ENCODE assay signal across 9 cellular contexts in genomic region chr10:11175823-11176243, GRCh38.
DNase-seq lines count a peak whose midpoint lies in the region; ATAC-seq and TF ChIP-seq lines count a peak whose summit lies in the region.
"Had no signal": no experiment of that assay in that cellular context is flagged by ENCODE, and none has a peak within 500 bp of the region (broad histone marks: within the 10 kb centered on the region; RNA-seq: fewer than 3 reads in every experiment).

No MANE protein-coding gene starts in this region.

- H3K9me3 Mint-ChIP-seq in activated CD4-positive, alpha-beta memory T cell treated with anti-CD3 and anti-CD28 coated beads, Interleukin-2, amount 10 ng/mL, durations not matched to agents 7 days and 5 days, result no peaks in the 10 kb centered on the region

- H3K9me3 ChIP-seq in spleen, result no peaks in the 10 kb centered on the region
- H3K9me3 ChIP-seq in neuronal stem cell (replicated peaks in 1 of 2; ENCODE audit: control insufficient read depth in 2 of 2, insufficient read depth in 1 of 2, low read depth in 1 of 2, low read length in 2 of 2), result no peaks in the 10 kb centered on the region
- H3K9me3 ChIP-seq in hepatocyte (ENCODE audit: low read depth), result no peaks in the 10 kb centered on the region

- H3K27me3 ChIP-seq in spleen (replicated peaks in 1 of 7), result no peaks in the 10 kb centered on the region
- H3K27me3 ChIP-seq in neuronal stem cell (ENCODE audit: control insufficient read depth in 3 of 3, insufficient read depth in 3 of 3, low read depth in 1 of 3, low read length in 3 of 3), result no peaks in the 10 kb centered on the region
- no peaks in the 10 kb centered on the region for H3K27me3 ChIP-seq in hepatocyte

- TF ChIP-seq POLR2A in spleen (IDR thresholded peaks at IDR 0.05), result no peak

- H3K9ac ChIP-seq in neuronal stem cell (ENCODE audit: low read depth, low read length, poor library complexity), result no peak overlapping the region

- no peak overlapping the region for H3K18ac ChIP-seq in neuronal stem cell (ENCODE audit: low read length)

- H3K9me2 ChIP-seq in hepatocyte (replicated peaks; ENCODE audit: insufficient read depth), result no peaks in the 10 kb centered on the region

- intact Hi-C loops in spleen (cut with DNase I; ENCODE audit: low total_unique reads), result no loop called here

- no peak for TF ChIP-seq CTCF in spleen (IDR thresholded peaks at IDR 0.05 in 8 of 11, conservative IDR thresholded peaks at IDR 0.05 in 3 of 11)
- TF ChIP-seq CTCF in hepatocyte (IDR thresholded peaks at IDR 0.05; ENCODE audit: poor library complexity), result no peak

- no peak overlapping the region for H2BK12ac ChIP-seq in neuronal stem cell (ENCODE audit: low read length)

- H4K91ac ChIP-seq in neuronal stem cell (ENCODE audit: low read depth, low read length, poor library complexity), result no peak overlapping the region

- H3K36me3 ChIP-seq in spleen, result peaks cover 0 to 51% (median 0%) of the 10 kb centered on the region in 6 donors
- peaks cover 0 to 11% of the 10 kb centered on the region in 2 donors for H3K36me3 ChIP-seq in neuronal stem cell (replicated peaks in 1 of 2; ENCODE audit: control insufficient read depth in 2 of 2, insufficient read depth in 2 of 2, low read length in 2 of 2)
- H3K36me3 ChIP-seq in hepatocyte (replicated peaks; ENCODE audit: insufficient read depth, low read depth), result no peaks in the 10 kb centered on the region

- POLR2A ChIA-PET in activated CD4-positive, alpha-beta memory T cell treated with anti-CD3 and anti-CD28 coated beads, Interleukin-2, amount 10 ng/mL, durations not matched to agents 7 days and 5 days (lab: Charles Lee), result interaction anchor here (0.7 to 18.3 kb wide), 6 partner anchors 7 to 163 kb away, joined by 3 to 1515 read pairs (median 89); no protein-coding TSS in a partner anchor

- no peaks in the 10 kb centered on the region for H4K20me1 ChIP-seq in hepatocyte (ENCODE audit: insufficient read depth, poor library complexity, severe bottlenecking)

- no peak overlapping the region for H2BK120ac ChIP-seq in neuronal stem cell (ENCODE audit: low read depth, low read length)

- H3K27me3 Mint-ChIP-seq in activated CD4-positive, alpha-beta memory T cell treated with anti-CD3 and anti-CD28 coated beads, Interleukin-2, amount 10 ng/mL, durations not matched to agents 7 days and 5 days, result no peaks in the 10 kb centered on the region

- no peak overlapping the region for H2BK5ac ChIP-seq in neuronal stem cell (ENCODE audit: low read length)

- peak; percentile 48 for DNase-seq in activated CD4-positive, alpha-beta memory T cell treated with anti-CD3 and anti-CD28 coated beads, Interleukin-2, amount 10 ng/mL, durations not matched to agents 7 days and 5 days
- DNase-seq in spleen (no peak), neuronal stem cell (ENCODE audit: low spot score) (no peak), cerebellar cortex (ENCODE audit: low spot score) (no peak), hepatocyte (ENCODE audit: low spot score) (no peak), NCI-H2081 treated with DMSO at 0.1 percent for 48 hours (lab: John Stamatoyannopoulos, UW) (no peak)
- DNase-seq: NCI-H1048 had no signal

- H3K4me2 ChIP-seq in neuronal stem cell (ENCODE audit: insufficient read depth, low read length, poor library complexity, severe bottlenecking), result no peak overlapping the region
- no peak overlapping the region for H3K4me2 ChIP-seq in hepatocyte

- H2AFZ ChIP-seq in neuronal stem cell (ENCODE audit: low read length) (no peak overlapping the region), hepatocyte (no peak overlapping the region)

- peaks cover 7% of the 10 kb centered on the region for H3K79me1 ChIP-seq in neuronal stem cell (ENCODE audit: low read depth, low read length)

- peaks cover 78% of the 10 kb centered on the region for H3K4me1 Mint-ChIP-seq in activated CD4-positive, alpha-beta memory T cell treated with anti-CD3 and anti-CD28 coated beads, Interleukin-2, amount 10 ng/mL, durations not matched to agents 7 days and 5 days

- H3K4me3 Mint-ChIP-seq in activated CD4-positive, alpha-beta memory T cell treated with anti-CD3 and anti-CD28 coated beads, Interleukin-2, amount 10 ng/mL, durations not matched to agents 7 days and 5 days, result no peak overlapping the region

- no peak overlapping the region for H3K4ac ChIP-seq in neuronal stem cell (ENCODE audit: low read length)

- H3K4me3 ChIP-seq in spleen (peak overlapping the region in 6 of 8 donors; percentile 3 to 61 (median 18)), neuronal stem cell (ENCODE audit: low read length in 2 of 2) (no peak overlapping the region), hepatocyte (no peak overlapping the region)

- no peak overlapping the region for H3K14ac ChIP-seq in neuronal stem cell (ENCODE audit: low read length)

- ATAC-seq in GM19035 (IDR thresholded peaks at IDR 0.05; ENCODE audit: unreplicated experiment) (peak; percentile 33), HG02885 (IDR thresholded peaks at IDR 0.05; ENCODE audit: poor library complexity, unreplicated experiment) (peak; percentile 46)

- H3K23ac ChIP-seq in neuronal stem cell (ENCODE audit: low read depth, low read length, poor library complexity), result no peak overlapping the region

- H3K27ac Mint-ChIP-seq in activated CD4-positive, alpha-beta memory T cell treated with anti-CD3 and anti-CD28 coated beads, Interleukin-2, amount 10 ng/mL, durations not matched to agents 7 days and 5 days, result no peak overlapping the region

- no peaks in the 10 kb centered on the region for H3K79me2 ChIP-seq in hepatocyte

- no peak overlapping the region for H2AK5ac ChIP-seq in neuronal stem cell (ENCODE audit: low read depth, low read length)

- H2BK15ac ChIP-seq in neuronal stem cell (ENCODE audit: low read length), result no peak overlapping the region

- H4K8ac ChIP-seq in neuronal stem cell (ENCODE audit: low read depth, low read length), result no peak overlapping the region

- peak overlapping the region; percentile 53 to 99 (median 80) for H3K27ac ChIP-seq in spleen
- H3K27ac ChIP-seq in neuronal stem cell (replicated peaks; ENCODE audit: low read length), result no peak overlapping the region
- H3K27ac ChIP-seq in hepatocyte, result no peak overlapping the region

- peaks cover 63 to 100% (median 99%) of the 10 kb centered on the region in 6 donors for H3K4me1 ChIP-seq in spleen
- H3K4me1 ChIP-seq in neuronal stem cell (ENCODE audit: control insufficient read depth in 2 of 2, insufficient read depth in 1 of 2, low read depth in 1 of 2, low read length in 2 of 2), result peaks cover 0 to 8% of the 10 kb centered on the region in 2 donors
- peaks cover 8% of the 10 kb centered on the region for H3K4me1 ChIP-seq in hepatocyte (ENCODE audit: insufficient read depth)

- H3K36me3 Mint-ChIP-seq in activated CD4-positive, alpha-beta memory T cell treated with anti-CD3 and anti-CD28 coated beads, Interleukin-2, amount 10 ng/mL, durations not matched to agents 7 days and 5 days (ENCODE audit: low read depth), result peaks cover 84% of the 10 kb centered on the region

- CTCF ChIA-PET in activated CD4-positive, alpha-beta memory T cell treated with anti-CD3 and anti-CD28 coated beads, Interleukin-2, amount 10 ng/mL, durations not matched to agents 7 days and 5 days (lab: Charles Lee), result interaction anchor here (1.9 to 3.4 kb wide), 2 partner anchors 9 to 12 kb away, joined by 14 to 25 read pairs; no protein-coding TSS in a partner anchor

- 27 to 48% (median 40%) methylated on average over 11 of the region's 11 CpGs for WGBS in spleen, 5 donors
- WGBS in neuronal stem cell (ENCODE audit: extremely low coverage in 2 of 2, insufficient read length in 2 of 2, insufficient replicate concordance in 1 of 2), 2 donors, result no CpG with 5 or more reads among the region's 11 CpGs
- WGBS in hepatocyte (ENCODE audit: low lambda C conversion rate, missing lambda C conversion rate), result 93% methylated on average over 11 of the region's 11 CpGs

Comparison
In these comparisons a context has a peak if more than half of its experiments do, and no peak if none do; other contexts are left out.
1. H3K27ac ChIP-seq: peak in spleen (8 of 8); none in neuronal stem cell (single experiment) and hepatocyte (single experiment).
2. H3K4me3 ChIP-seq: peak in spleen (6 of 8); none in neuronal stem cell (0 of 2) and hepatocyte (single experiment).